In genomic region chr6:104711371-104711770, GRCh38 we compare ENCODE assay signal across 10 cellular contexts.
DNase-seq lines count a peak whose midpoint lies in the region; ATAC-seq and TF ChIP-seq lines count a peak whose summit lies in the region.
"Had no signal": no experiment of that assay in that cellular context is flagged by ENCODE, and none has a peak within 500 bp of the region (broad histone marks: within the 10 kb centered on the region; RNA-seq: fewer than 3 reads in every experiment).

No MANE protein-coding gene starts in this region.

- no peak overlapping the region for H3K4me3 ChIP-seq in astrocyte of the spinal cord (ENCODE audit: low read depth, low read length)
- no peak overlapping the region for H3K4me3 ChIP-seq in mesodermal cell (ENCODE audit: extremely low read depth, insufficient read depth, low read length, poor library complexity, severe bottlenecking)
- H3K4me3 ChIP-seq: testis had no signal

- ATAC-seq in GM21390 (IDR thresholded peaks at IDR 0.05; ENCODE audit: unreplicated experiment): no peak
- no peak for ATAC-seq in HG02623 (IDR thresholded peaks at IDR 0.05; ENCODE audit: unreplicated experiment)

- no peak for TF ChIP-seq CTCF in astrocyte of the spinal cord (IDR thresholded peaks at IDR 0.05; ENCODE audit: low read depth, low read length)

- in situ Hi-C loops in astrocyte of the spinal cord (cut with HindIII; ENCODE audit: low sequenced_read_pairs): no loop called here

- H3K36me3 ChIP-seq in mesodermal cell (ENCODE audit: control insufficient read depth, insufficient read depth, low read length): peaks cover 4% of the 10 kb centered on the region

- DNase-seq in EL: peak; percentile 54
- peak; percentile 36 for DNase-seq in NCI-H2107 treated with DMSO at 0.1 percent for 48 hours (lab: John Stamatoyannopoulos, UW; ENCODE audit: unreplicated experiment)
- DNase-seq in astrocyte of the spinal cord (ENCODE audit: low read depth, low spot score): peak; percentile 46
- no peak for DNase-seq in RPMI8226
- no peak for DNase-seq in activated naive CD4-positive, alpha-beta T cell treated with anti-CD3 and anti-CD28 coated beads, Interleukin-2, amount 10 ng/mL, durations not matched to agents 7 days and 5 days
- DNase-seq: activated naive CD4-positive, alpha-beta T cell; testis had no signal

- H3K4me3 Mint-ChIP-seq in activated naive CD4-positive, alpha-beta T cell treated with anti-CD3 and anti-CD28 coated beads, Interleukin-2, amount 10 ng/mL, durations not matched to agents 7 days and 5 days: no peak overlapping the region

- peak overlapping the region; percentile 43 for H3K27ac ChIP-seq in mesodermal cell (ENCODE audit: low read depth, low read length, severe bottlenecking)
- H3K27ac ChIP-seq: testis had no signal

- H3K4me1 ChIP-seq in mesodermal cell (ENCODE audit: control insufficient read depth, insufficient read depth, low read length, poor library complexity, severe bottlenecking): peaks cover 18% of the 10 kb centered on the region
- H3K4me1 ChIP-seq: testis had no signal

- H3K9me3 ChIP-seq in mesodermal cell (ENCODE audit: control insufficient read depth, low read length): peaks cover 9% of the 10 kb centered on the region
- H3K9me3 ChIP-seq: testis had no signal

- CTCF ChIA-PET in activated naive CD4-positive, alpha-beta T cell treated with anti-CD3 and anti-CD28 coated beads, Interleukin-2, amount 10 ng/mL, durations not matched to agents 7 days and 5 days (lab: Charles Lee): no interaction called here

- H3K36me3 Mint-ChIP-seq in activated naive CD4-positive, alpha-beta T cell treated with anti-CD3 and anti-CD28 coated beads, Interleukin-2, amount 10 ng/mL, durations not matched to agents 7 days and 5 days: peaks cover 6% of the 10 kb centered on the region

- no peak overlapping the region for H3K27ac Mint-ChIP-seq in activated naive CD4-positive, alpha-beta T cell treated with anti-CD3 and anti-CD28 coated beads, Interleukin-2, amount 10 ng/mL, durations not matched to agents 7 days and 5 days

- peaks cover 6% of the 10 kb centered on the region for H3K4me1 Mint-ChIP-seq in activated naive CD4-positive, alpha-beta T cell treated with anti-CD3 and anti-CD28 coated beads, Interleukin-2, amount 10 ng/mL, durations not matched to agents 7 days and 5 days

- peaks cover 2% of the 10 kb centered on the region for H3K9me3 Mint-ChIP-seq in activated naive CD4-positive, alpha-beta T cell treated with anti-CD3 and anti-CD28 coated beads, Interleukin-2, amount 10 ng/mL, durations not matched to agents 7 days and 5 days

- no peaks in the 10 kb centered on the region for H3K27me3 Mint-ChIP-seq in activated naive CD4-positive, alpha-beta T cell treated with anti-CD3 and anti-CD28 coated beads, Interleukin-2, amount 10 ng/mL, durations not matched to agents 7 days and 5 days

- 91 to 92% methylated on average over 4 of the region's 4 CpGs for WGBS in mesodermal cell (ENCODE audit: insufficient coverage in 2 of 2), 2 experiments

Comparison
In these comparisons a context has a peak if more than half of its experiments do, and no peak if none do; other contexts are left out.
1. DNase-seq: peak in EL (single experiment), NCI-H2107 treated with DMSO at 0.1 percent for 48 hours (single experiment) and astrocyte of the spinal cord (single experiment); none in RPMI8226 (single experiment) and activated naive CD4-positive, alpha-beta T cell treated with anti-CD3 and anti-CD28 coated beads, Interleukin-2, amount 10 ng/mL, durations not matched to agents 7 days and 5 days (single experiment).